In the genomic region with DNA sequence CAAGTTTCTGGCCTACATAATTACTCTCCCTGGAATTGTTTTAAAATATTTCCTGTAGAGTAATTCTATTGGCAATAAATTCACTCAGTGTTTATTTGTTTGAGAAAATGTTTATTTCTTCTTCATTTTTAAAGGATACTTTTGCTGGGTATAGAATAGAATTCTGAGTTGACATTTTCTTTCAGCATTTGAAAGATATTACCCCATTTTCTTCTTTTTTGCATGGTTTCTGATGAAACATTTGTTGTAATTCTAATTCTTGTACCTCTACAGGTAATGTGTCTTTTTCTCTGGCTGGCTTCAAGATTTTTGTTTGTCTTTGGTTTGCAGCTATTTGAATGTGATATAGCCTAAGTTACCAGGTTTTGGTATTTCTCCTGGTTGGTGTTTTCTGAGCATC, we compare ENCODE assay signal across 8 cellular contexts.
"Had no signal": no experiment of that assay in that cellular context is flagged by ENCODE, and none has a peak within 500 bp of the region (broad histone marks: within the 10 kb centered on the region; RNA-seq: fewer than 3 reads in every experiment).

No MANE protein-coding gene starts in this region.

- H3K4me3 ChIP-seq: GM12878 had no signal

- ATAC-seq: GM12878 had no signal

- FAIRE-seq: G401.6, GM12878, GM12891, GM12892, GM18507, GM19239 had no signal

- DNase-seq: GDM1, GF-D8 had no signal
